Comparison of ENCODE assay signal across 26 cellular contexts in the genomic region with DNA sequence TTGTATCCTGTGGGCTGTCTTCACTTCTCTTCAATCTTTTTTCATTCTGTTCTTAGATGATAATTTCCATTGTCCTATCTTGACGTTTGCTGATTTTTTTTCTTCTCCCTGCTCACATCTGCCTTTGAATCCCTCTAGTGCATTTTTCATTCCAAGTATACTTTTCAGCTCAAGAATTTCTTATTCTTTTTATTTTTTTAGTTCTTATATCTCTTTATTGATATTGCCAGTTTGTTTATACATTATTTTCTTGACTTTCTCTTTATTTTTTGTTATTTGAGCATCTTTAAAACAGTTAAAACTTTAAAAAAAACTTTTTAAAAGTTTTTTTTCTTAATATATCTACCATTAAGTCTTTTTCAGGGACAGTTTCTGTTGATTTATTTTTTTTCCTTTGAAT.
"Had no signal": no experiment of that assay in that cellular context is flagged by ENCODE, and none has a peak within 500 bp of the region (broad histone marks: within the 10 kb centered on the region; RNA-seq: fewer than 3 reads in every experiment).

No MANE protein-coding gene starts in this region.

- DNase-seq: activated CD4-positive, alpha-beta T cell treated with anti-CD3 and anti-CD28 coated beads, Interleukin-2, amount 10 ng/mL, durations not matched to agents 24 days and 14 days; activated CD4-positive, alpha-beta T cell treated with anti-CD3 and anti-CD28 coated beads, Interleukin-2, amount 50 U/mL, for 4 hours; activated CD8-positive, alpha-beta T cell treated with anti-CD3 and anti-CD28 coated beads for 36 hours; activated effector memory CD4-positive, alpha-beta T cell treated with anti-CD3 and anti-CD28 coated beads, Interleukin-2, amount 50 U/mL, for 16 hours; activated naive CD4-positive, alpha-beta T cell; activated naive CD8-positive, alpha-beta T cell treated with anti-CD3 and anti-CD28 coated beads, Interleukin-2, amount 10 ng/mL, durations not matched to agents 7 days and 5 days; activated T-cell treated with anti-CD3 and anti-CD28 coated beads, Interleukin-2, amount 50 U/mL, for 1 hour; activated T-cell treated with anti-CD3 and anti-CD28 coated beads, Interleukin-2, amount 50 U/mL, for 72 hours; body of pancreas; NCI-H1092 treated with DMSO at 0.1 percent for 48 hours; NCI-H1417; NCI-H146; NCI-H187; NCI-H2029 treated with DMSO at 0.1 percent for 48 hours; NCI-H2107; NCI-H2171; NCI-H510A; NCI-H526; NCI-H748 treated with DMSO at 0.1 percent for 48 hours; NK-92 treated with Interleukin-12 subunit alpha and Interleukin-12 subunit beta, amount 100 ng/mL, for 24 hours; PC-3; Right ventricle myocardium superior; T1000 had no signal

- H3K27ac ChIP-seq: body of pancreas, breast epithelium had no signal

- ATAC-seq: activated CD8-positive, alpha-beta T cell treated with anti-CD3 and anti-CD28 coated beads for 36 hours; activated T-cell treated with anti-CD3 and anti-CD28 coated beads, Interleukin-2, amount 50 U/mL, for 72 hours; activated T-helper 17 cell treated with anti-CD3 and anti-CD28 coated beads, Interleukin-2, amount 50 U/mL, for 72 hours; body of pancreas; PC-3 had no signal

- H3K36me3 ChIP-seq: breast epithelium had no signal

- H3K4me3 ChIP-seq: body of pancreas, breast epithelium had no signal

- FAIRE-seq: astrocyte had no signal

- H3K9me3 ChIP-seq: body of pancreas had no signal
